In the genomic region with DNA sequence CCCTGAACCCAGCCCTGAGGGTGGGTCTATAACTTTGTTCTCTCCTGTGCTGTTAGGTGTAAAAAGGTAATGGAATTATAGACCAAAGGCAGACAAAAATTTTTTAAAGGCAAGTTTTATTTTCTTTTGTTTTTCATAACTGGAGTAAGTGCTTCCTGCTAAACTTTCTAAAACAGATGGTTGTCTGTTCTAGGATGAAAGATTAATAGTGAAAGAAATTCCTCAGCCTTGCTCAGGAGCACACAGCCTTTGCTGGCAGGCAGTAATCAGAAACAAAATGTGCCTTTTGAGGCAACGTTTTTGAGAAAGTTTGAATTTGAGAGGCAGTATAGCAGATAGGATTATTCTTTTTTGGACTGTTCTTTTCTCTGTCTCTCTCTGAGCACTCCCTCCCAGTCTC, we compare ENCODE assay signal across 18 cellular contexts.
"Had no signal": no experiment of that assay in that cellular context is flagged by ENCODE, and none has a peak within 500 bp of the region (broad histone marks: within the 10 kb centered on the region; RNA-seq: fewer than 3 reads in every experiment).

No MANE protein-coding gene starts in this region.

- H2AFZ ChIP-seq: hepatocyte had no signal

- DNase-seq: activated CD4-positive, alpha-beta T cell treated with anti-CD3 and anti-CD28 coated beads for 1 hour; activated gamma-delta T cell; dermis blood vessel endothelial cell; effector memory CD4-positive, alpha-beta T cell; esophagus squamous epithelium; foreskin fibroblast; mesendoderm; naive thymus-derived CD8-positive, alpha-beta T cell; stimulated activated CD4-positive, alpha-beta T cell treated with anti-CD3 and anti-CD28 coated beads, Interleukin-2, amount 100 ng/mL, for 24 hours; stimulated activated naive CD4-positive, alpha-beta T cell treated with Interleukin-2 at 50 U/mL for 16 hours; WERI-Rb-1 had no signal

- H3K4me1 Mint-ChIP-seq: activated naive CD4-positive, alpha-beta T cell treated with anti-CD3 and anti-CD28 coated beads, Interleukin-2, amount 50 U/mL, for 24 hours; naive thymus-derived CD8-positive, alpha-beta T cell had no signal

- H3K36me3 ChIP-seq: cardiac muscle cell, esophagus squamous epithelium, prostate gland, right atrium auricular region, tibial nerve, vagina, WERI-Rb-1 had no signal

- H3K4me1 ChIP-seq: esophagus squamous epithelium, prostate gland, right atrium auricular region, vagina had no signal

- H3K27me3 ChIP-seq: cardiac muscle cell, esophagus squamous epithelium, hepatocyte, right atrium auricular region, tibial nerve, vagina had no signal

- H3K9me3 ChIP-seq: esophagus squamous epithelium, prostate gland, right atrium auricular region, tibial nerve, vagina had no signal

- ATAC-seq: naive thymus-derived CD8-positive, alpha-beta T cell had no signal

- H3K27me3 Mint-ChIP-seq: activated naive CD4-positive, alpha-beta T cell treated with anti-CD3 and anti-CD28 coated beads, Interleukin-2, amount 50 U/mL, for 24 hours; naive thymus-derived CD8-positive, alpha-beta T cell had no signal

- H3K4me3 ChIP-seq: cardiac muscle cell, esophagus squamous epithelium, hepatocyte, prostate gland, right atrium auricular region, tibial nerve, vagina had no signal

- H3K27ac ChIP-seq: cardiac muscle cell, esophagus squamous epithelium, hepatocyte, prostate gland, right atrium auricular region, tibial nerve, vagina, WERI-Rb-1 had no signal

- H3K79me2 ChIP-seq: hepatocyte had no signal

- H3K4me3 Mint-ChIP-seq: activated naive CD4-positive, alpha-beta T cell treated with anti-CD3 and anti-CD28 coated beads, Interleukin-2, amount 50 U/mL, for 24 hours; naive thymus-derived CD8-positive, alpha-beta T cell had no signal

- H3K36me3 Mint-ChIP-seq: activated naive CD4-positive, alpha-beta T cell treated with anti-CD3 and anti-CD28 coated beads, Interleukin-2, amount 50 U/mL, for 24 hours; naive thymus-derived CD8-positive, alpha-beta T cell had no signal

- H3K4me2 ChIP-seq: hepatocyte had no signal

- H3K27ac Mint-ChIP-seq: activated naive CD4-positive, alpha-beta T cell treated with anti-CD3 and anti-CD28 coated beads, Interleukin-2, amount 50 U/mL, for 24 hours; naive thymus-derived CD8-positive, alpha-beta T cell had no signal
